21 cellular contexts compared by ENCODE assay signal in the genomic region with DNA sequence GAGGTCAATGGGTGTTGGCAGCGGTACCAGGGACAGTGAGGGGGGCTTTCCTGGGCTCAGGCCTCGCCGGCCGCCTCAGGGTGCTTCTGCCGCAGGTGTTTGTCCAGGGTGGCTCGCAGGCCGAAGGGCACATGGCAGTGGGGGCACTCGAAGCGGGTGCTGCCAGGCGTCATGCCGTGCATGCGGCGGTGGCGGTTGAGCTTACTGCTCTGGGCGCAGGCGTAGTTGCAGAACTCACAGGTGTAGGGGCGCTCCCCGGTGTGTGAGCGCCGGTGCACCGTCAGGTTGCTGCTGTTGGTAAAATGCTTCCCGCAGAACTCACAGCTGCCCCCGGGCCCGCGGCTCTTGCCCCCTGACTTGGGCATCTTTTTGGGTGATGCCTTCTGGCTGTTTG. TPM values are rescaled to one million over a fixed set of nuclear protein-coding genes. Genes with fewer than 3 reads are reported as not detected.
DNase-seq lines count a peak whose midpoint lies in the region; ATAC-seq lines count a peak whose summit lies in the region.
"Had no signal": no experiment of that assay in that cellular context is flagged by ENCODE, and none has a peak within 500 bp of the region (broad histone marks: within the 10 kb centered on the region; RNA-seq: fewer than 3 reads in every experiment).

No MANE protein-coding gene starts in this region.

- no peak for DNase-seq in activated naive CD4-positive, alpha-beta T cell treated with anti-CD3 and anti-CD28 coated beads, Interleukin-2, amount 50 U/mL, for 72 hours (ENCODE audit: low spot score in 2 of 2)
- no peak for DNase-seq in activated naive CD4-positive, alpha-beta T cell treated with Interleukin-2 at 50 U/mL for 16 hours
- DNase-seq in stimulated activated naive B cell treated with anti-CD40 and anti-IgM and Interleukin-4, amounts not matched to agents 10 μg/mL and 1 μg/mL and 100 μg/mL, for 72 hours: no peak
- no peak for DNase-seq in NK-92 treated with Interleukin-12 subunit alpha and Interleukin-12 subunit beta, amount 100 ng/mL, for 24 hours (lab: John Stamatoyannopoulos, UW)
- DNase-seq: 8988T, Calu3, HFFc6, NCI-H1105 treated with DMSO at 0.1 percent for 48 hours, NCI-H1694 treated with DMSO at 0.1 percent for 48 hours, NCI-H2107, NCI-H2227 treated with DMSO at 0.1 percent for 48 hours, NCI-H524, Peyer's patch, SHP77 had no signal

- H3K9me3 Mint-ChIP-seq in activated naive CD4-positive, alpha-beta T cell treated with anti-CD3 and anti-CD28 coated beads, Interleukin-2, amount 50 U/mL, for 72 hours: no peaks in the 10 kb centered on the region
- H3K9me3 Mint-ChIP-seq in stimulated activated naive B cell treated with anti-CD40 and anti-IgM and Interleukin-4, amounts not matched to agents 10 μg/mL and 1 μg/mL and 100 μg/mL, for 72 hours: no peaks in the 10 kb centered on the region
- H3K9me3 Mint-ChIP-seq: CD4-positive, alpha-beta memory T cell; HFFc6; IgD-negative memory B cell had no signal

- H3K27ac ChIP-seq in esophagus (ENCODE audit: low read depth in 2 of 2, low read length in 1 of 2): peak overlapping the region; percentile 76 to 83
- H3K27ac ChIP-seq: Peyer's patch had no signal

- H3K36me3 Mint-ChIP-seq in activated naive CD4-positive, alpha-beta T cell treated with anti-CD3 and anti-CD28 coated beads, Interleukin-2, amount 50 U/mL, for 72 hours: peaks cover 0 to 6% of the 10 kb centered on the region in 2 donors
- peaks cover 41 to 62% of the 10 kb centered on the region in 2 donors for H3K36me3 Mint-ChIP-seq in stimulated activated naive B cell treated with anti-CD40 and anti-IgM and Interleukin-4, amounts not matched to agents 10 μg/mL and 1 μg/mL and 100 μg/mL, for 72 hours

- ATAC-seq in activated naive CD4-positive, alpha-beta T cell treated with anti-CD3 and anti-CD28 coated beads, Interleukin-2, amount 50 U/mL, for 72 hours: no peak
- no peak for ATAC-seq in stimulated activated naive B cell treated with anti-CD40 and anti-IgM and Interleukin-4, amounts not matched to agents 10 μg/mL and 1 μg/mL and 100 μg/mL, for 72 hours (replicated peaks)
- ATAC-seq in GM21390 (IDR thresholded peaks at IDR 0.05; ENCODE audit: unreplicated experiment): no peak

- no peaks in the 10 kb centered on the region for H3K27me3 Mint-ChIP-seq in stimulated activated naive B cell treated with anti-CD40 and anti-IgM and Interleukin-4, amounts not matched to agents 10 μg/mL and 1 μg/mL and 100 μg/mL, for 72 hours
- H3K27me3 Mint-ChIP-seq: CD4-positive, alpha-beta memory T cell; IgD-negative memory B cell had no signal

- H3K36me3 ChIP-seq in esophagus (ENCODE audit: control insufficient read depth in 2 of 2, insufficient read depth in 2 of 2, low read length in 1 of 2): peaks cover 4 to 48% of the 10 kb centered on the region in 2 donors

- no peaks in the 10 kb centered on the region for H3K9me3 ChIP-seq in esophagus (ENCODE audit: control insufficient read depth in 2 of 2, insufficient read depth in 1 of 2, low read depth in 1 of 2, low read length in 1 of 2)
- H3K9me3 ChIP-seq: Peyer's patch had no signal

- H3K4me1 ChIP-seq in esophagus (ENCODE audit: control insufficient read depth in 2 of 2, insufficient read depth in 2 of 2, low read length in 1 of 2): peaks cover 0 to 38% of the 10 kb centered on the region in 2 donors

- H3K4me3 Mint-ChIP-seq in stimulated activated naive B cell treated with anti-CD40 and anti-IgM and Interleukin-4, amounts not matched to agents 10 μg/mL and 1 μg/mL and 100 μg/mL, for 72 hours: no peak overlapping the region
- H3K4me3 Mint-ChIP-seq: CD4-positive, alpha-beta memory T cell; HFFc6 had no signal

- no peaks in the 10 kb centered on the region for H3K27me3 ChIP-seq in esophagus (ENCODE audit: control insufficient read depth in 1 of 2, insufficient read depth in 2 of 2, low read length in 2 of 2)
- H3K27me3 ChIP-seq: Peyer's patch had no signal

- 57 to 64% methylated on average over 25 of the region's 25 CpGs for WGBS in esophagus, 2 donors

- H3K4me3 ChIP-seq in esophagus (ENCODE audit: low read depth in 1 of 2, low read length in 2 of 2): no peak overlapping the region
- H3K4me3 ChIP-seq: Peyer's patch had no signal

- peak overlapping the region; percentile 7 to 41 for H3K27ac Mint-ChIP-seq in activated naive CD4-positive, alpha-beta T cell treated with anti-CD3 and anti-CD28 coated beads, Interleukin-2, amount 50 U/mL, for 72 hours
- peak overlapping the region; percentile 79 for H3K27ac Mint-ChIP-seq in stimulated activated naive B cell treated with anti-CD40 and anti-IgM and Interleukin-4, amounts not matched to agents 10 μg/mL and 1 μg/mL and 100 μg/mL, for 72 hours
- H3K27ac Mint-ChIP-seq: HFFc6 had no signal

- peaks cover 16 to 49% of the 10 kb centered on the region in 2 donors for H3K4me1 Mint-ChIP-seq in stimulated activated naive B cell treated with anti-CD40 and anti-IgM and Interleukin-4, amounts not matched to agents 10 μg/mL and 1 μg/mL and 100 μg/mL, for 72 hours

RNA-seq across cellular contexts. Expression of gene ZNF296, which starts 4.7 kb away (rescaled TPM):
- 1 to 10 TPM; 2.3 to 6.7 TPM for total RNA-seq in activated naive CD4-positive, alpha-beta T cell treated with anti-CD3 and anti-CD28 coated beads, Interleukin-2, amount 50 U/mL, for 72 hours
- polyA plus RNA-seq in esophagus: 10 to 100 TPM in 1 of 2 donors, 1 to 10 TPM in 1; 7.6 to 14.5 TPM
- total RNA-seq: G401, HT1080, LHCN-M2 had no signal

RNA-seq across cellular contexts. Expression of gene GEMIN7, which starts 7.5 kb away (rescaled TPM):
- total RNA-seq in activated naive CD4-positive, alpha-beta T cell treated with anti-CD3 and anti-CD28 coated beads, Interleukin-2, amount 50 U/mL, for 72 hours: 10 to 100 TPM in 1 of 2 donors, 1 to 10 TPM in 1; 8.3 to 54.3 TPM
- 10 to 100 TPM; 20.7 to 21.3 TPM for polyA plus RNA-seq in esophagus

RNA-seq across cellular contexts. Expression of gene PPP1R37, which starts 21.4 kb away (rescaled TPM):
- total RNA-seq in activated naive CD4-positive, alpha-beta T cell treated with anti-CD3 and anti-CD28 coated beads, Interleukin-2, amount 50 U/mL, for 72 hours: 10 to 100 TPM; 12.4 to 18.3 TPM
- polyA plus RNA-seq in esophagus: 10 to 100 TPM; 17.5 to 43.1 TPM

RNA-seq across cellular contexts. Expression of gene CLASRP, which starts 32.7 kb away (rescaled TPM):
- 100 to 1,000 TPM; 115 to 133 TPM for total RNA-seq in activated naive CD4-positive, alpha-beta T cell treated with anti-CD3 and anti-CD28 coated beads, Interleukin-2, amount 50 U/mL, for 72 hours
- 100 to 1,000 TPM in 1 of 2 donors, 10 to 100 TPM in 1; 42.6 to 132 TPM for polyA plus RNA-seq in esophagus
